ENCODE assay signal across 14 cellular contexts in genomic region chr12:75766263-75767160, GRCh38.
DNase-seq lines count a peak whose midpoint lies in the region; ATAC-seq, FAIRE-seq and TF ChIP-seq lines count a peak whose summit lies in the region.
"Had no signal": no experiment of that assay in that cellular context is flagged by ENCODE, and none has a peak within 500 bp of the region (broad histone marks: within the 10 kb centered on the region; RNA-seq: fewer than 3 reads in every experiment).

No MANE protein-coding gene starts in this region.

- H3K27me3 Mint-ChIP-seq in HFFc6 (ENCODE audit: insufficient read depth), result peaks cover 2% of the 10 kb centered on the region

- TF ChIP-seq RAD21 in A549 (conservative IDR thresholded peaks at IDR 0.05 in 1 of 2, IDR thresholded peaks at IDR 0.05 in 1 of 2), result peak in 1 of 2 experiments; percentile 82

- H3K36me3 ChIP-seq in ovary (no peaks in the 10 kb centered on the region), kidney (ENCODE audit: control insufficient read depth in 1 of 2, insufficient read depth in 2 of 2, low read length in 2 of 2) (no peaks in the 10 kb centered on the region)

- TF ChIP-seq CTCF in A549 (IDR thresholded peaks at IDR 0.05) (no peak), HFFc6 (IDR thresholded peaks at IDR 0.05) (no peak), astrocyte of the spinal cord (IDR thresholded peaks at IDR 0.05; ENCODE audit: low read depth, low read length) (no peak), ovary (IDR thresholded peaks at IDR 0.05) (no peak), kidney (IDR thresholded peaks at IDR 0.05; ENCODE audit: borderline replicate concordance, extremely low read depth, insufficient read depth) (no peak)

- CTCF ChIA-PET in A549 (lab: Yijun Ruan, JAX), result interaction anchor here (0.9 to 1.9 kb wide), 7 partner anchors 10 to 206 kb away, joined by 3 to 5 read pairs (median 3); no protein-coding TSS in a partner anchor

- no peaks in the 10 kb centered on the region for H3K27me3 ChIP-seq in ovary

- H3K4me1 ChIP-seq in A549, result peaks cover 41% of the 10 kb centered on the region
- H3K4me1 ChIP-seq in ovary (ENCODE audit: insufficient read depth), result no peaks in the 10 kb centered on the region
- peaks cover 0 to 2% of the 10 kb centered on the region in 2 donors for H3K4me1 ChIP-seq in kidney (ENCODE audit: control insufficient read depth in 1 of 2, insufficient read depth in 1 of 2, low read depth in 1 of 2, low read length in 2 of 2)

- H3K27ac Mint-ChIP-seq in HFFc6, result peak overlapping the region; percentile 32; the same call in 1 of the 2 replicates
- H3K27ac Mint-ChIP-seq: CD4-positive, CD25-positive, alpha-beta regulatory T cell; T-helper 17 cell had no signal

- H3K36me3 Mint-ChIP-seq in HFFc6 (ENCODE audit: low read depth), result no peaks in the 10 kb centered on the region
- H3K36me3 Mint-ChIP-seq: CD4-positive, CD25-positive, alpha-beta regulatory T cell had no signal

- no peaks in the 10 kb centered on the region for H3K9me3 Mint-ChIP-seq in HFFc6

- H3K9me3 ChIP-seq in A549 (no peaks in the 10 kb centered on the region), ovary (no peaks in the 10 kb centered on the region), kidney (ENCODE audit: control insufficient read depth in 1 of 2, low read length in 2 of 2) (no peaks in the 10 kb centered on the region)

- peaks cover 20% of the 10 kb centered on the region for H3K4me1 Mint-ChIP-seq in HFFc6 (ENCODE audit: low read depth)
- H3K4me1 Mint-ChIP-seq: CD4-positive, CD25-positive, alpha-beta regulatory T cell; T-helper 17 cell had no signal

- no peak overlapping the region for H3K4me3 Mint-ChIP-seq in HFFc6
- H3K4me3 Mint-ChIP-seq: CD4-positive, CD25-positive, alpha-beta regulatory T cell; T-helper 17 cell had no signal

- no peak for TF ChIP-seq POLR2A in A549 (IDR thresholded peaks at IDR 0.05; ENCODE audit: low read length)
- no peak for TF ChIP-seq POLR2A in ovary (IDR thresholded peaks at IDR 0.05)

- 57% methylated on average over 3 of the region's 3 CpGs for WGBS in A549 (ENCODE audit: missing lambda C conversion rate)
- WGBS in ovary, 3 donors, result 86 to 90% (median 89%) methylated on average over 3 of the region's 3 CpGs

- ATAC-seq in A549, result peak; percentile 93 to 96
- ATAC-seq in HG02852 (IDR thresholded peaks at IDR 0.05; ENCODE audit: unreplicated experiment), result no peak
- ATAC-seq: T-helper 17 cell had no signal

- no peak overlapping the region for H3K9ac ChIP-seq in kidney (ENCODE audit: low read length in 2 of 2)

- peak overlapping the region; percentile 63 for H3K4me2 ChIP-seq in A549

- peak overlapping the region; percentile 75 to 91 for H3K27ac ChIP-seq in A549
- no peak overlapping the region for H3K27ac ChIP-seq in ovary
- no peak overlapping the region for H3K27ac ChIP-seq in kidney (ENCODE audit: low read depth in 2 of 2, low read length in 2 of 2)

- intact Hi-C loops in ovary (cut with DNase I), result no loop called here
- intact Hi-C loops in kidney (cut with DNase I), result no loop called here

- POLR2A ChIA-PET in A549 (lab: Yijun Ruan, JAX), result interaction anchor here (0.7 to 2.7 kb wide), 8 partner anchors 75 to 265 kb away, joined by 3 to 12 read pairs (median 4); partner anchors contain the start of gene PHLDA1

- peak; percentile 99 for FAIRE-seq in A549 (lab: Jason Lieb, UNC)
- no peak for FAIRE-seq in kidney (lab: Jason Lieb, UNC)

- peak; percentile 94 to 98 for TF ChIP-seq EP300 in A549 (IDR thresholded peaks at IDR 0.05)
- TF ChIP-seq EP300 in ovary (IDR thresholded peaks at IDR 0.05), result no peak

- DNase-seq in A549 (ENCODE audit: low read depth in 1 of 2, low spot score in 1 of 2) (peak; percentile 75 to 92), HFFc6 (peak; percentile 66), astrocyte of the spinal cord (ENCODE audit: low read depth, low spot score) (peak; percentile 83), kidney tubule cell (ENCODE audit: low spot score) (peak; percentile 96), ovary (no peak), NCI-H1092 treated with DMSO at 0.1 percent for 48 hours (lab: John Stamatoyannopoulos, UW) (no peak), kidney (no peak)
- DNase-seq: activated T-cell treated with anti-CD3 and anti-CD28 coated beads, Interleukin-2, amount 50 U/mL, for 1 hour; CD4-positive, CD25-positive, alpha-beta regulatory T cell; effector CD8-positive, alpha-beta T cell; NCI-H2171; T-helper 17 cell had no signal

- H3K4me3 ChIP-seq in A549, result no peak overlapping the region
- no peak overlapping the region for H3K4me3 ChIP-seq in astrocyte of the spinal cord (ENCODE audit: low read depth, low read length)
- H3K4me3 ChIP-seq in ovary, result no peak overlapping the region
- no peak overlapping the region for H3K4me3 ChIP-seq in kidney (ENCODE audit: low read length in 2 of 2)
- H3K4me3 ChIP-seq: lung had no signal

- in situ Hi-C loops in astrocyte of the spinal cord (cut with HindIII; ENCODE audit: low sequenced_read_pairs), result no loop called here

TF ChIP-seq in A549, 52 proteins besides CTCF, POLR2A, EP300 and RAD21 (continues in another document):
- TF ChIP-seq ZNF302 (CRISPR knock-in tag; IDR thresholded peaks at IDR 0.05) (no peak), CHD2 (IDR thresholded peaks at IDR 0.05; ENCODE audit: low read length, partially characterized antibody) (no peak), BHLHE40 (IDR thresholded peaks at IDR 0.05; ENCODE audit: low read depth, low read length) (no peak), HOXB13 (CRISPR knock-in tag; IDR thresholded peaks at IDR 0.05; ENCODE audit: low read depth) (peak; percentile 33; the same call in 1 of the 2 replicates), FOXS1 (CRISPR knock-in tag; IDR thresholded peaks at IDR 0.05) (peak; percentile 75; the same call in 1 of the 2 replicates), JUN (IDR thresholded peaks at IDR 0.05) (peak; percentile 96), HOXA7 (CRISPR knock-in tag; IDR thresholded peaks at IDR 0.05) (no peak), RARB (CRISPR knock-in tag; IDR thresholded peaks at IDR 0.05) (no peak), HES2 (IDR thresholded peaks at IDR 0.05) (0 out of 2 replicates have a peak, but pooled peaks have one; percentile 43), FOSL2 (IDR thresholded peaks at IDR 0.05) (peak; percentile 91), FOSL2 (CRISPR knock-in tag; IDR thresholded peaks at IDR 0.05) (peak; percentile 76), E2F6 (IDR thresholded peaks at IDR 0.05; ENCODE audit: borderline replicate concordance, low read depth) (no peak), SMC3 (IDR thresholded peaks at IDR 0.05) (peak; percentile 79), HOXB5 (CRISPR knock-in tag; IDR thresholded peaks at IDR 0.05) (peak; percentile 44; the same call in 1 of the 2 replicates), RCOR1 (IDR thresholded peaks at IDR 0.05; ENCODE audit: low read depth, low read length) (no peak), ATOH8 (CRISPR knock-in tag; IDR thresholded peaks at IDR 0.05; ENCODE audit: low read depth) (peak; percentile 52; the same call in 1 of the 2 replicates), HEYL (CRISPR knock-in tag; IDR thresholded peaks at IDR 0.05) (no peak), NR3C1 (IDR thresholded peaks at IDR 0.05) (no peak), JUNB (IDR thresholded peaks at IDR 0.05) (peak; percentile 98), MAX (IDR thresholded peaks at IDR 0.05) (peak; percentile 67), BCL3 (IDR thresholded peaks at IDR 0.05) (peak; percentile 97; the same call in 2 of the 3 replicates), PBX3 (IDR thresholded peaks at IDR 0.05) (peak; percentile 38; the same call in 1 of the 2 replicates), EHMT2 (IDR thresholded peaks at IDR 0.05; ENCODE audit: low read depth) (no peak), CEBPB (IDR thresholded peaks at IDR 0.05) (peak; percentile 35 to 65; a peak in 3 of 4 replicates)

Comparison
In these comparisons a context has a peak if more than half of its experiments do, and no peak if none do; other contexts are left out.
1. DNase-seq: peak in A549 (2 of 2), HFFc6 (single experiment), astrocyte of the spinal cord (single experiment) and kidney tubule cell (single experiment); none in ovary (0 of 5), NCI-H1092 treated with DMSO at 0.1 percent for 48 hours (single experiment) and kidney (single experiment).
2. H3K27ac ChIP-seq: peak in A549 (2 of 2); none in ovary (0 of 2) and kidney (0 of 2).